2 cellular contexts compared by ENCODE assay signal in the genomic region with DNA sequence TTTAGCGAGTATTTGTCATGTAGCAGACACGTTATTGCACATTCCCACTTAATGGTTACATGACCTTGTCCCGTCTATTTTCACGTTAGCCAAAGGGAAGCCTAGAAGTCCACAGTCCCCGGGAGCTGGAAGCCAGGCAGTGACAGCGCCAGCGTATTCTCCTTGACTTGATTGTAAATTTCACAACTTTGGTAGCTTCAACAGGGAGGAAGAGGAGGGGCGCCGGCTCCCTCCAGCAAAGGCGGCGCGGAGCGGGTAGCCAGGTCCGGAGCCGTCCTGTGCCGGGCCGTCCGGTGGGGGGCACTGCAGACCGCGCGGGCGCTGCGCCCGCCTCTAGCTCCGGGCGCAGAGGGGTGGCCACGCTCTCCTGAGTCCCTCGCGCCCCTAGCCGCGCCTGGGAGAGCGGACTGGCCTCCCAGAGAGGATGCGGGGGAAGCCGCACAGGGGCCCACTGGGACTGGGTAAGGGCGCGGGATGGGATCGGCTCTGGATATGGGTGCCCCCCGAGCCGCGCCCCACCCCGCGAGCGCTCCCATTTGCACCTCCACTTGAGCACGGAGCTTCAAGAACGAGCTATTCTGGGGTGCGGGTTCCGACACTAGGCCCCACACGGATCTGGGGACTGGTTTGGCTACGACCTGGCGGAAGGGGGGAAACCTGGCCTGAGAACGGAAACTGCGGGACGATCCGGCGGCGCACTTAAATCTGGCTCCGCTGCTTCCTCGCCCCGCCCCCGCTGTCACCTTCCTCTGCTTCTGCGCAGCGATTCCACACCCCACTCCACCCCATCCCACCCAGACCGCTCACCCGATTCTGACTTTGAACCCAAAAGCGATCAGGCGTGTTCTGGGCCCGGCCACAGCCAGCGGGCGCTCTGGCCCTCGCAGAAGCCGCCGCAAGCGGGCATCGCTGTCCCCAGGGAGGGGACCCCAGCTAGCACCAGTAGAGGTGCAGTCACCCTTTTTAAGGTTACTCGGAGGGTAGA.
TF ChIP-seq lines count a peak whose summit lies in the region.

No MANE protein-coding gene starts in this region.

TF ChIP-seq in SK-N-SH, 30 proteins besides CTCF, POLR2A, EP300 and RAD21:
- peak; percentile 22 for TF ChIP-seq SMC3 (IDR thresholded peaks at IDR 0.05; ENCODE audit: low read depth, low read length)
- TF ChIP-seq EZH2phosphoT487 (IDR thresholded peaks at IDR 0.05; ENCODE audit: borderline replicate concordance, low read depth), result 0 out of 2 replicates have a peak, but pooled peaks have one; percentile 61
- no peak for TF ChIP-seq FOXJ3 (CRISPR knock-in tag; IDR thresholded peaks at IDR 0.05)
- TF ChIP-seq NFIC (IDR thresholded peaks at IDR 0.05; ENCODE audit: borderline replicate concordance), result no peak
- TF ChIP-seq, protein P1, sequence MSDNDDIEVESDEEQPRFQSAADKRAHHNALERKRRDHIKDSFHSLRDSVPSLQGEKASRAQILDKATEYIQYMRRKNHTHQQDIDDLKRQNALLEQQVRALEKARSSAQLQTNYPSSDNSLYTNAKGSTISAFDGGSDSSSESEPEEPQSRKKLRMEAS (IDR thresholded peaks at IDR 0.05; ENCODE audit: low read depth), result no peak
- TF ChIP-seq RFX5 (IDR thresholded peaks at IDR 0.05; ENCODE audit: low read length), result no peak

TF ChIP-seq in H1, 55 proteins besides CTCF, POLR2A, EP300 and RAD21 (continued from another document):
- peak; percentile 50 for TF ChIP-seq ASH2L (IDR thresholded peaks at IDR 0.05; ENCODE audit: low read length)
- no peak; the same call in 1 of the 2 replicates for TF ChIP-seq TBP (IDR thresholded peaks at IDR 0.05; ENCODE audit: low read depth, low read length)
- 0 out of 2 replicates have a peak, but pooled peaks have one; percentile 18 for TF ChIP-seq SRF (IDR thresholded peaks at IDR 0.05; ENCODE audit: low read depth, low read length)
- TF ChIP-seq RXRA (IDR thresholded peaks at IDR 0.05; ENCODE audit: insufficient read depth, low read depth, low read length), result no peak
- TF ChIP-seq CEBPB (IDR thresholded peaks at IDR 0.05; ENCODE audit: low read depth, low read length), result 0 out of 2 replicates have a peak, but pooled peaks have one; percentile 28
- TF ChIP-seq, protein P2, sequence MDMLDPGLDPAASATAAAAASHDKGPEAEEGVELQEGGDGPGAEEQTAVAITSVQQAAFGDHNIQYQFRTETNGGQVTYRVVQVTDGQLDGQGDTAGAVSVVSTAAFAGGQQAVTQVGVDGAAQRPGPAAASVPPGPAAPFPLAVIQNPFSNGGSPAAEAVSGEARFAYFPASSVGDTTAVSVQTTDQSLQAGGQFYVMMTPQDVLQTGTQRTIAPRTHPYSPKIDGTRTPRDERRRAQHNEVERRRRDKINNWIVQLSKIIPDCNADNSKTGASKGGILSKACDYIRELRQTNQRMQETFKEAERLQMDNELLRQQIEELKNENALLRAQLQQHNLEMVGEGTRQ (IDR thresholded peaks at IDR 0.05; ENCODE audit: low read length), result no peak
- TF ChIP-seq SUZ12 (IDR thresholded peaks at IDR 0.05; ENCODE audit: low read length), result peak; percentile 49; the same call in 1 of the 2 replicates
- TF ChIP-seq, protein P1 (IDR thresholded peaks at IDR 0.05), result peak; percentile 46
- TF ChIP-seq, protein P3, sequence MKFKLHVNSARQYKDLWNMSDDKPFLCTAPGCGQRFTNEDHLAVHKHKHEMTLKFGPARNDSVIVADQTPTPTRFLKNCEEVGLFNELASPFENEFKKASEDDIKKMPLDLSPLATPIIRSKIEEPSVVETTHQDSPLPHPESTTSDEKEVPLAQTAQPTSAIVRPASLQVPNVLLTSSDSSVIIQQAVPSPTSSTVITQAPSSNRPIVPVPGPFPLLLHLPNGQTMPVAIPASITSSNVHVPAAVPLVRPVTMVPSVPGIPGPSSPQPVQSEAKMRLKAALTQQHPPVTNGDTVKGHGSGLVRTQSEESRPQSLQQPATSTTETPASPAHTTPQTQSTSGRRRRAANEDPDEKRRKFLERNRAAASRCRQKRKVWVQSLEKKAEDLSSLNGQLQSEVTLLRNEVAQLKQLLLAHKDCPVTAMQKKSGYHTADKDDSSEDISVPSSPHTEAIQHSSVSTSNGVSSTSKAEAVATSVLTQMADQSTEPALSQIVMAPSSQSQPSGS (IDR thresholded peaks at IDR 0.05; ENCODE audit: low read length), result no peak
- TF ChIP-seq PHF8 (conservative IDR thresholded peaks at IDR 0.05; ENCODE audit: low read depth, low read length), result 0 out of 2 replicates have a peak, but pooled peaks have one; percentile 46
- no peak for TF ChIP-seq HDAC2 (IDR thresholded peaks at IDR 0.05; ENCODE audit: borderline replicate concordance in 1 of 2, low read depth in 2 of 2, low read length in 2 of 2)
- no peak for TF ChIP-seq MAFK (IDR thresholded peaks at IDR 0.05; ENCODE audit: low read depth, low read length)
- TF ChIP-seq POU5F1 (IDR thresholded peaks at IDR 0.05; ENCODE audit: low read depth, low read length), result no peak
- TF ChIP-seq KDM4A (IDR thresholded peaks at IDR 0.05; ENCODE audit: low read depth, low read length, severe bottlenecking), result peak; percentile 87
- TF ChIP-seq SAP30 (IDR thresholded peaks at IDR 0.05; ENCODE audit: insufficient read depth, insufficient replicate concordance, low read length), result no peak
- TF ChIP-seq, protein P4, sequence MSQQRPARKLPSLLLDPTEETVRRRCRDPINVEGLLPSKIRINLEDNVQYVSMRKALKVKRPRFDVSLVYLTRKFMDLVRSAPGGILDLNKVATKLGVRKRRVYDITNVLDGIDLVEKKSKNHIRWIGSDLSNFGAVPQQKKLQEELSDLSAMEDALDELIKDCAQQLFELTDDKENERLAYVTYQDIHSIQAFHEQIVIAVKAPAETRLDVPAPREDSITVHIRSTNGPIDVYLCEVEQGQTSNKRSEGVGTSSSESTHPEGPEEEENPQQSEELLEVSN (IDR thresholded peaks at IDR 0.05), result peak; percentile 61; the same call in 1 of the 2 replicates
TF ChIP-seq in H1: peak in this region for 9.
